In the genomic region with DNA sequence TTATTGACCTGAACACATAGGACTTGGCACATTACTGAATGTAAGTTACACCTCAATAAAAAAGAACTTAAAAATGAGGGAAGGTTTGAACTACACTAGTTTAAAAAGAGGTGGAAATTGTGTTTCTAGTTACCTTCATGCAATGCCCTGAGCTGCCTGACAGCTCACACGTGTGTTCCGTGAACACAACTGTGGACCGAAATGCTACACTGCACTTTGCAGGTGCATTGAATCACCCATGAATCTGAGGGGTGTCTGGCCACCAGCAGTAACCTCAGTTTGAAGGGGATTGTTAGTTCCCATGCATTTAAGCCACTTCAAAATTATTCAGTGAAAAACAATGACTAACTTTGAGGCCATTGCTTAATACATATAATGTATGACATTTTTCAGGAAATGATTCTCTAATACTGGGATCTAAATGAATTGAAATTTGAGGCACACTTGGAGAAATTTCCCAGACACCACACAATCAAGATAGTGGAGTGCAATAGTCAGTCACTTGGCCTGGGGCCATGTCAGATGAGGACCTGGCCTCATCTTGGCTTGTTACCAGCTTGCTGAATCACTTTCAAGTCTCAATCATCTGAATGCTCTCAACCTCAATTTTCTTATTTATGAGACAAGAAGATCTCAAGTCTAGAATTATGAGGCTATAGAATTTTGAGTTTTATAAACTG, we compare ENCODE assay signal across 10 cellular contexts. TPM values are rescaled to one million over a fixed set of nuclear protein-coding genes. Genes with fewer than 3 reads are reported as not detected.
DNase-seq lines count a peak whose midpoint lies in the region; ATAC-seq lines count a peak whose summit lies in the region.
"Had no signal": no experiment of that assay in that cellular context is flagged by ENCODE, and none has a peak within 500 bp of the region (broad histone marks: within the 10 kb centered on the region; RNA-seq: fewer than 3 reads in every experiment).

No MANE protein-coding gene starts in this region.

- peak; percentile 17 for DNase-seq in NCI-H1092 treated with DMSO at 0.1 percent for 48 hours (lab: John Stamatoyannopoulos, UW)
- no peak for DNase-seq in NCI-H1092 (lab: John Stamatoyannopoulos, UW)
- peak; percentile 66 for DNase-seq in NCI-H69 (lab: John Stamatoyannopoulos, UW)
- peak; percentile 97 for DNase-seq in dermis blood vessel endothelial cell
- DNase-seq in renal cortical epithelial cell (ENCODE audit: low read depth), result peak; percentile 93
- DNase-seq in D341Med (ENCODE audit: low spot score), result no peak
- DNase-seq in left lobe of liver (ENCODE audit: low spot score), result no peak
- DNase-seq in effector CD8-positive, alpha-beta T cell (lab: John Stamatoyannopoulos, UW), result no peak
- DNase-seq: activated CD4-positive, CD25-positive, alpha-beta regulatory T cell; NCI-H2081 had no signal

- ATAC-seq in left lobe of liver, result no peak

RNA-seq across cellular contexts. Expression of gene MYL12B, which starts 59.3 kb away (rescaled TPM):
- total RNA-seq in dermis blood vessel endothelial cell, result 607 and 828 TPM in 2 replicates
- 689 and 1,114 TPM in 2 replicates for total RNA-seq in renal cortical epithelial cell
- 90.4 TPM for total RNA-seq in left lobe of liver

Comparison
In these comparisons a context has a peak if more than half of its experiments do, and no peak if none do; other contexts are left out.
1. DNase-seq: peak in NCI-H1092 treated with DMSO at 0.1 percent for 48 hours (single experiment), NCI-H69 (single experiment), dermis blood vessel endothelial cell (single experiment) and renal cortical epithelial cell (single experiment); none in NCI-H1092 (single experiment), D341Med (single experiment), left lobe of liver (single experiment) and effector CD8-positive, alpha-beta T cell (single experiment).